Comparison of ENCODE assay signal across 31 cellular contexts in the genomic region with DNA sequence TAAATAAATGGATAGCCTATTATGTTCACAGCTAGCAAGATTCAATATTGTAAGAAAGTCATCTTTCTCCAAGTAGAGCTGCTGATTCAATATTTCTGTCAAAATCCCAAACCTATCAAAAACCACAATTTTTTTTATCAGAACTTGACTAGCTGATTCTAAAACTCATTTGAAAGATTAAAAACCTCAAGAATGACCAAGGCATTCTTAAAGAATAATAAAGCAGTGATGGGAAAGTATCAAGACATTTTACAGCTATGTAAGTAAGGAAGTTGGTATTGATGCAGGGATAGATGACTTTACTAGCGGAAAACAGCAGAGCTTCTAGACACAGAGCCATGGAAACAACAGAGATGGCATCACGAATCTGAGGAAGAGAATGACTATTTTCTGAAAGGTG.
"Had no signal": no experiment of that assay in that cellular context is flagged by ENCODE, and none has a peak within 500 bp of the region (broad histone marks: within the 10 kb centered on the region; RNA-seq: fewer than 3 reads in every experiment).

No MANE protein-coding gene starts in this region.

- H3K4me1 ChIP-seq: adrenal gland, ascending aorta, body of pancreas, foreskin keratinocyte, gastroesophageal sphincter, heart right ventricle had no signal

- H3K27ac ChIP-seq: adrenal gland, ascending aorta, body of pancreas, coronary artery, dorsolateral prefrontal cortex, foreskin keratinocyte, gastroesophageal sphincter, heart right ventricle, hepatocyte had no signal

- H3K27me3 Mint-ChIP-seq: activated CD4-positive, alpha-beta memory T cell treated with anti-CD3 and anti-CD28 coated beads for 36 hours; activated CD4-positive, alpha-beta T cell treated with anti-CD3 and anti-CD28 coated beads for 36 hours; activated CD4-positive, alpha-beta T cell treated with anti-CD3 and anti-CD28 coated beads, Interleukin-2, amount 10 ng/mL, durations not matched to agents 24 days and 14 days; activated CD8-positive, alpha-beta memory T cell treated with anti-CD3 and anti-CD28 coated beads, Interleukin-2, amount 10 ng/mL, durations not matched to agents 7 days and 5 days; activated naive CD4-positive, alpha-beta T cell treated with anti-CD3 and anti-CD28 coated beads, Interleukin-2, amount 50 U/mL, for 24 hours; activated naive CD8-positive, alpha-beta T cell treated with anti-CD3 and anti-CD28 coated beads for 36 hours; activated naive CD8-positive, alpha-beta T cell treated with anti-CD3 and anti-CD28 coated beads, Interleukin-2, amount 50 U/mL, for 24 hours; dendritic cell treated with granulocyte-macrophage colony-stimulating factor and Interleukin-4, amounts not matched to agents 40 ng/mL and 50 ng/mL, for 4 days had no signal

- H3K4me3 Mint-ChIP-seq: activated CD4-positive, alpha-beta memory T cell treated with anti-CD3 and anti-CD28 coated beads for 36 hours; activated CD4-positive, alpha-beta T cell treated with anti-CD3 and anti-CD28 coated beads for 36 hours; activated CD4-positive, alpha-beta T cell treated with anti-CD3 and anti-CD28 coated beads, Interleukin-2, amount 10 ng/mL, durations not matched to agents 24 days and 14 days; activated CD8-positive, alpha-beta memory T cell treated with anti-CD3 and anti-CD28 coated beads, Interleukin-2, amount 10 ng/mL, durations not matched to agents 7 days and 5 days; activated CD8-positive, alpha-beta T cell treated with anti-CD3 and anti-CD28 coated beads, Interleukin-2, amount 10 ng/mL, durations not matched to agents 7 days and 5 days; activated naive CD4-positive, alpha-beta T cell treated with anti-CD3 and anti-CD28 coated beads for 36 hours; activated naive CD4-positive, alpha-beta T cell treated with anti-CD3 and anti-CD28 coated beads, Interleukin-2, amount 50 U/mL, for 24 hours; activated naive CD8-positive, alpha-beta T cell treated with anti-CD3 and anti-CD28 coated beads for 36 hours; activated naive CD8-positive, alpha-beta T cell treated with anti-CD3 and anti-CD28 coated beads, Interleukin-2, amount 50 U/mL, for 24 hours; activated T-helper 1 cell treated with anti-CD3 and anti-CD28 coated beads, Interleukin-12 subunit alpha, Interleukin-12 subunit beta, Interleukin-2, Interleukin-4 antibody, amounts not matched to agents 30 ng/mL and 10 ng/mL and 1 ng/mL, durations not matched to agents 14 hours and 24 hours and 36 hours; dendritic cell treated with granulocyte-macrophage colony-stimulating factor and Interleukin-4, amounts not matched to agents 40 ng/mL and 50 ng/mL, for 4 days; endodermal cell had no signal

- DNase-seq: activated CD4-positive, alpha-beta memory T cell treated with anti-CD3 and anti-CD28 coated beads for 36 hours; activated CD4-positive, alpha-beta T cell treated with anti-CD3 and anti-CD28 coated beads for 36 hours; activated CD4-positive, alpha-beta T cell treated with anti-CD3 and anti-CD28 coated beads, Interleukin-2, amount 10 ng/mL, durations not matched to agents 24 days and 14 days; activated CD4-positive, CD25-positive, alpha-beta regulatory T cell; activated CD4-positive, CD25-positive, alpha-beta regulatory T cell treated with anti-CD3 and anti-CD28 coated beads, Interleukin-2, amount 50 U/mL, for 72 hours; activated CD8-positive, alpha-beta memory T cell treated with anti-CD3 and anti-CD28 coated beads, Interleukin-2, amount 10 ng/mL, durations not matched to agents 7 days and 5 days; activated CD8-positive, alpha-beta memory T cell treated with anti-CD3 and anti-CD28 coated beads, Interleukin-2, amount 50 U/mL, for 4 hours; activated CD8-positive, alpha-beta T cell treated with anti-CD3 and anti-CD28 coated beads, Interleukin-2, amount 10 ng/mL, durations not matched to agents 7 days and 5 days; activated effector memory CD4-positive, alpha-beta T cell treated with anti-CD3 and anti-CD28 coated beads, Interleukin-2, amount 50 U/mL, for 16 hours; activated naive CD4-positive, alpha-beta T cell treated with anti-CD3 and anti-CD28 coated beads for 36 hours; activated naive CD8-positive, alpha-beta T cell treated with anti-CD3 and anti-CD28 coated beads for 36 hours; activated naive CD8-positive, alpha-beta T cell treated with anti-CD3 and anti-CD28 coated beads, Interleukin-2, amount 50 U/mL, for 24 hours; activated T-cell treated with anti-CD3 and anti-CD28 coated beads, Interleukin-2, amount 50 U/mL, for 1 hour; activated T-cell treated with anti-CD3 and anti-CD28 coated beads, Interleukin-2, amount 50 U/mL, for 48 hours; adrenal gland; body of pancreas; caudate nucleus; dorsolateral prefrontal cortex; effector memory CD4-positive, alpha-beta T cell; endodermal cell; foreskin keratinocyte; heart right ventricle; T-helper 2 cell had no signal

- H3K4me2 ChIP-seq: hepatocyte had no signal

- H3K9me3 ChIP-seq: adrenal gland, ascending aorta, body of pancreas had no signal

- H3K4me3 ChIP-seq: adrenal gland, ascending aorta, body of pancreas, coronary artery, dorsolateral prefrontal cortex, gastroesophageal sphincter, heart right ventricle, hepatocyte had no signal

- H3K36me3 ChIP-seq: adrenal gland, ascending aorta, gastroesophageal sphincter, heart right ventricle had no signal

- H3K27me3 ChIP-seq: adrenal gland, ascending aorta, body of pancreas, dorsolateral prefrontal cortex, foreskin keratinocyte, gastroesophageal sphincter, heart right ventricle, hepatocyte had no signal

- H2AFZ ChIP-seq: hepatocyte had no signal

- H3K4me1 Mint-ChIP-seq: activated CD4-positive, alpha-beta T cell treated with anti-CD3 and anti-CD28 coated beads, Interleukin-2, amount 10 ng/mL, durations not matched to agents 24 days and 14 days; activated CD8-positive, alpha-beta memory T cell treated with anti-CD3 and anti-CD28 coated beads, Interleukin-2, amount 10 ng/mL, durations not matched to agents 7 days and 5 days; activated naive CD8-positive, alpha-beta T cell treated with anti-CD3 and anti-CD28 coated beads, Interleukin-2, amount 50 U/mL, for 24 hours; endodermal cell had no signal

- H3K27ac Mint-ChIP-seq: activated CD4-positive, alpha-beta memory T cell treated with anti-CD3 and anti-CD28 coated beads for 36 hours; activated CD4-positive, alpha-beta T cell treated with anti-CD3 and anti-CD28 coated beads for 36 hours; activated CD4-positive, alpha-beta T cell treated with anti-CD3 and anti-CD28 coated beads, Interleukin-2, amount 10 ng/mL, durations not matched to agents 24 days and 14 days; activated CD8-positive, alpha-beta memory T cell treated with anti-CD3 and anti-CD28 coated beads, Interleukin-2, amount 10 ng/mL, durations not matched to agents 7 days and 5 days; activated CD8-positive, alpha-beta T cell treated with anti-CD3 and anti-CD28 coated beads, Interleukin-2, amount 10 ng/mL, durations not matched to agents 7 days and 5 days; activated naive CD4-positive, alpha-beta T cell treated with anti-CD3 and anti-CD28 coated beads for 36 hours; activated naive CD4-positive, alpha-beta T cell treated with anti-CD3 and anti-CD28 coated beads, Interleukin-2, amount 50 U/mL, for 24 hours; activated naive CD8-positive, alpha-beta T cell treated with anti-CD3 and anti-CD28 coated beads for 36 hours; activated naive CD8-positive, alpha-beta T cell treated with anti-CD3 and anti-CD28 coated beads, Interleukin-2, amount 50 U/mL, for 24 hours; activated T-helper 1 cell treated with anti-CD3 and anti-CD28 coated beads, Interleukin-12 subunit alpha, Interleukin-12 subunit beta, Interleukin-2, Interleukin-4 antibody, amounts not matched to agents 30 ng/mL and 10 ng/mL and 1 ng/mL, durations not matched to agents 14 hours and 24 hours and 36 hours; activated T-helper 2 cell treated with anti-CD3 and anti-CD28 coated beads, Interferon-gamma antibody, Interleukin-2, Interleukin-4, amounts not matched to agents 10 μg/mL and 5 μg/mL and 100 μg/mL, durations not matched to agents 14 hours and 24 hours and 36 hours; dendritic cell treated with granulocyte-macrophage colony-stimulating factor and Interleukin-4, amounts not matched to agents 40 ng/mL and 50 ng/mL, for 4 days; endodermal cell had no signal

- H3K79me2 ChIP-seq: hepatocyte had no signal
